In the genomic region with DNA sequence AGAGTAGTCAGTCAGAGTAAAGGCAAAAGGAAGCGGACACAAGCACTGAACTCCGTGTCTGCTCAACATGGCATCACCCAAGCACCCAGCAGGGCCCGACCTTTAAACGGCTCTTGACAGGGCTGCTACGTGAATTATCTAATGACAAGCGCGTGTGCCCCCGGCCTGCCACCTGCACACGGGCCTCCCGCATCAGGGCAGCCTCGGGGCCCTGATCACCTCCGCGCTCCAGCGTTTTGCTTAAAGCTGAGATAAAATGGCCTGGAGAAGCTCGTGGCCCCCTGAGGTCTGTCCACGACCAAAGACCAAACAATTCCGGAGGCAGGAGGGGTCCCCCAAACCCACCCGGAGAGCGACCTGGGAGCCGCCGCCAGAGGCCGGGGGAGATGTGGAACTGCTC, we compare ENCODE assay signal across 8 cellular contexts. TPM values are rescaled to one million over a fixed set of nuclear protein-coding genes. Genes with fewer than 3 reads are reported as not detected.
DNase-seq lines count a peak whose midpoint lies in the region; ATAC-seq and TF ChIP-seq lines count a peak whose summit lies in the region.

No MANE protein-coding gene starts in this region.

- TF ChIP-seq CTCF in esophagus muscularis mucosa (IDR thresholded peaks at IDR 0.05) = no peak

- TF ChIP-seq POLR2A in esophagus muscularis mucosa (IDR thresholded peaks at IDR 0.05; ENCODE audit: low read depth) = no peak

- intact Hi-C loops in esophagus muscularis mucosa (cut with DNase I) = no loop called here

- H3K4me1 ChIP-seq in esophagus muscularis mucosa (peaks cover 19 to 38% (median 30%) of the 10 kb centered on the region in 4 donors), neuron (ENCODE audit: insufficient read depth, low read length) (peaks cover 12% of the 10 kb centered on the region)

- ATAC-seq in HG03175 (IDR thresholded peaks at IDR 0.05; ENCODE audit: unreplicated experiment) = peak; percentile 31
- peak; percentile 16 to 30 for ATAC-seq in activated CD4-positive, CD25-positive, alpha-beta regulatory T cell treated with anti-CD3 and anti-CD28 coated beads, Interleukin-2, amount 50 U/mL, for 24 hours

- no peaks in the 10 kb centered on the region for H3K9me3 ChIP-seq in esophagus muscularis mucosa
- no peaks in the 10 kb centered on the region for H3K9me3 ChIP-seq in neuron (ENCODE audit: low read length)

- no peak for TF ChIP-seq EP300 in esophagus muscularis mucosa (IDR thresholded peaks at IDR 0.05)

- peak overlapping the region; percentile 82 to 98 (median 94) for H3K27ac ChIP-seq in esophagus muscularis mucosa (replicated peaks in 1 of 4)

- no peaks in the 10 kb centered on the region for H3K27me3 ChIP-seq in esophagus muscularis mucosa
- no peaks in the 10 kb centered on the region for H3K27me3 ChIP-seq in neuron (ENCODE audit: insufficient read depth, low read length)

- H3K36me3 ChIP-seq in esophagus muscularis mucosa (peaks cover 12 to 18% (median 16%) of the 10 kb centered on the region in 4 donors), neuron (ENCODE audit: insufficient read depth, low read length) (peaks cover 17% of the 10 kb centered on the region)

- DNase-seq in activated T-cell treated with anti-CD3 and anti-CD28 coated beads for 4 hours (peak; percentile 9), esophagus muscularis mucosa (ENCODE audit: extremely low spot score) (no peak), NCI-H1930 (lab: John Stamatoyannopoulos, UW) (no peak), NCI-H345 treated with DMSO at 0.1 percent for 48 hours (lab: John Stamatoyannopoulos, UW; ENCODE audit: unreplicated experiment) (no peak)
- no peak for DNase-seq in activated T-cell treated with anti-CD3 and anti-CD28 coated beads, Interleukin-2, amount 50 U/mL, for 48 hours

- peak overlapping the region; percentile 76 to 95 (median 92) for H3K4me3 ChIP-seq in esophagus muscularis mucosa
- H3K4me3 ChIP-seq in neuron (ENCODE audit: low read length) = peak overlapping the region; percentile 87

- WGBS in esophagus muscularis mucosa = 0% methylated on average over 10 of the region's 22 CpGs

- H2AFZ ChIP-seq in neuron (ENCODE audit: low read depth, low read length) = no peak overlapping the region

RNA-seq across cellular contexts. Expression of gene NDUFA10, which starts 0.4 kb away (rescaled TPM):
- total RNA-seq in esophagus muscularis mucosa = 100 to 1,000 TPM in 1 of 4 donors, 10 to 100 TPM in 3; 66.7 to 142 (median 84.0) TPM

RNA-seq across cellular contexts. Expression of gene OR6B2, which starts 5.5 kb away (rescaled TPM):
- total RNA-seq in esophagus muscularis mucosa = not detected

RNA-seq across cellular contexts. Expression of gene OR6B3, which starts 28.6 kb away (rescaled TPM):
- total RNA-seq in esophagus muscularis mucosa = not detected
